ENCODE assay signal across 29 cellular contexts in genomic region chr16:76784530-76784929, GRCh38.
DNase-seq lines count a peak whose midpoint lies in the region; ATAC-seq and TF ChIP-seq lines count a peak whose summit lies in the region.
"Had no signal": no experiment of that assay in that cellular context is flagged by ENCODE, and none has a peak within 500 bp of the region (broad histone marks: within the 10 kb centered on the region; RNA-seq: fewer than 3 reads in every experiment).

No MANE protein-coding gene starts in this region.

- DNase-seq in NCI-H2171 treated with DMSO at 0.1 percent for 48 hours (lab: John Stamatoyannopoulos, UW) = peak; percentile 82
- DNase-seq in left kidney (ENCODE audit: low read depth, low spot score) = peak; percentile 3
- DNase-seq in mesenteric fat pad (ENCODE audit: low spot score) = no peak
- DNase-seq in neural progenitor cell (ENCODE audit: low spot score) = no peak
- DNase-seq: activated CD4-positive, alpha-beta T cell treated with anti-CD3 and anti-CD28 coated beads, Interleukin-2, amount 10 ng/mL, durations not matched to agents 7 days and 5 days; activated effector memory CD4-positive, alpha-beta T cell treated with anti-CD3 and anti-CD28 coated beads, Interleukin-2, amount 50 U/mL, for 16 hours; activated naive CD8-positive, alpha-beta T cell treated with anti-CD3 and anti-CD28 coated beads, Interleukin-2, amount 10 ng/mL, durations not matched to agents 7 days and 5 days; activated T-cell treated with anti-CD3 and anti-CD28 coated beads, Interleukin-2, amount 50 U/mL, for 1 hour; EL; GOT3; HFFc6; IMR-90; kidney glomerular epithelial cell; lower lobe of right lung; mucosa of descending colon; MV-4-11; natural killer cell; NCI-H1436 treated with DMSO at 0.1 percent for 48 hours; NCI-H2227 treated with DMSO at 0.1 percent for 48 hours; stimulated activated CD4-positive, alpha-beta T cell treated with anti-CD3 and anti-CD28 coated beads, Interleukin-4, amount 100 ng/mL, for 24 hours had no signal

- no peak overlapping the region for H3K4me2 ChIP-seq in neural progenitor cell
- H3K4me2 ChIP-seq: hepatocyte had no signal

- H3K4me3 ChIP-seq in neural progenitor cell = no peak overlapping the region
- H3K4me3 ChIP-seq: ascending aorta, cardiac muscle cell, gastroesophageal sphincter, hepatocyte, lower lobe of right lung, mucosa of descending colon, SJSA1, tibial nerve had no signal

- no peak overlapping the region for H3K4me3 Mint-ChIP-seq in neural progenitor cell
- H3K4me3 Mint-ChIP-seq: activated CD4-positive, alpha-beta T cell treated with anti-CD3 and anti-CD28 coated beads, Interleukin-2, amount 10 ng/mL, durations not matched to agents 7 days and 5 days; activated naive CD8-positive, alpha-beta T cell treated with anti-CD3 and anti-CD28 coated beads, Interleukin-2, amount 10 ng/mL, durations not matched to agents 7 days and 5 days; HFFc6; natural killer cell had no signal

- no peaks in the 10 kb centered on the region for H3K36me3 Mint-ChIP-seq in neural progenitor cell
- H3K36me3 Mint-ChIP-seq: activated naive CD8-positive, alpha-beta T cell treated with anti-CD3 and anti-CD28 coated beads, Interleukin-2, amount 10 ng/mL, durations not matched to agents 7 days and 5 days had no signal

- no peaks in the 10 kb centered on the region for H3K27me3 ChIP-seq in neural progenitor cell
- H3K27me3 ChIP-seq: ascending aorta, cardiac muscle cell, gastroesophageal sphincter, hepatocyte, SJSA1, tibial nerve had no signal

- H3K4me1 ChIP-seq in neural progenitor cell = no peaks in the 10 kb centered on the region
- H3K4me1 ChIP-seq: ascending aorta, gastroesophageal sphincter, lower lobe of right lung, SJSA1, tibial nerve had no signal

- H3K27ac ChIP-seq in neural progenitor cell = no peak overlapping the region
- H3K27ac ChIP-seq: ascending aorta, cardiac muscle cell, gastroesophageal sphincter, hepatocyte, lower lobe of right lung, SJSA1, tibial nerve had no signal

- H3K36me3 ChIP-seq in neural progenitor cell = no peaks in the 10 kb centered on the region
- H3K36me3 ChIP-seq: ascending aorta, cardiac muscle cell, gastroesophageal sphincter, lower lobe of right lung, SJSA1, tibial nerve had no signal

- H4K20me1 ChIP-seq in neural progenitor cell (ENCODE audit: low read depth) = no peaks in the 10 kb centered on the region

- no peaks in the 10 kb centered on the region for H3K9me3 ChIP-seq in neural progenitor cell (ENCODE audit: low read depth)
- H3K9me3 ChIP-seq: ascending aorta, lower lobe of right lung, SJSA1 had no signal

- no peak overlapping the region for H2AFZ ChIP-seq in neural progenitor cell (replicated peaks)
- H2AFZ ChIP-seq: hepatocyte had no signal

- no peaks in the 10 kb centered on the region for H3K9me3 Mint-ChIP-seq in neural progenitor cell

- ATAC-seq in GM19025 (IDR thresholded peaks at IDR 0.05; ENCODE audit: low read depth, unreplicated experiment) = peak; percentile 57
- peak; percentile 78 for ATAC-seq in HG02885 (IDR thresholded peaks at IDR 0.05; ENCODE audit: poor library complexity, unreplicated experiment)
- ATAC-seq in GM19395 (IDR thresholded peaks at IDR 0.05; ENCODE audit: unreplicated experiment) = no peak
- ATAC-seq: gastroesophageal sphincter, lower lobe of right lung, mucosa of descending colon, natural killer cell had no signal

- H3F3A ChIP-seq in neural progenitor cell (ENCODE audit: low read depth) = no peaks in the 10 kb centered on the region

- H3K79me2 ChIP-seq in neural progenitor cell (ENCODE audit: low read depth) = no peaks in the 10 kb centered on the region
- H3K79me2 ChIP-seq: hepatocyte had no signal

- H3K4me1 Mint-ChIP-seq in neural progenitor cell = no peaks in the 10 kb centered on the region
- H3K4me1 Mint-ChIP-seq: activated CD4-positive, alpha-beta T cell treated with anti-CD3 and anti-CD28 coated beads, Interleukin-2, amount 10 ng/mL, durations not matched to agents 7 days and 5 days; activated naive CD8-positive, alpha-beta T cell treated with anti-CD3 and anti-CD28 coated beads, Interleukin-2, amount 10 ng/mL, durations not matched to agents 7 days and 5 days; natural killer cell had no signal

- no peak for TF ChIP-seq CTCF in neural progenitor cell (IDR thresholded peaks at IDR 0.05)

- H3K27ac Mint-ChIP-seq in neural progenitor cell = no peak overlapping the region
- H3K27ac Mint-ChIP-seq: activated CD4-positive, alpha-beta T cell treated with anti-CD3 and anti-CD28 coated beads, Interleukin-2, amount 10 ng/mL, durations not matched to agents 7 days and 5 days; activated naive CD8-positive, alpha-beta T cell treated with anti-CD3 and anti-CD28 coated beads, Interleukin-2, amount 10 ng/mL, durations not matched to agents 7 days and 5 days; HFFc6; natural killer cell had no signal

- no peak overlapping the region for H3K9ac ChIP-seq in neural progenitor cell

- no peaks in the 10 kb centered on the region for H3K27me3 Mint-ChIP-seq in neural progenitor cell (ENCODE audit: insufficient read depth, low read depth)
- H3K27me3 Mint-ChIP-seq: activated CD4-positive, alpha-beta T cell treated with anti-CD3 and anti-CD28 coated beads, Interleukin-2, amount 10 ng/mL, durations not matched to agents 7 days and 5 days; activated naive CD8-positive, alpha-beta T cell treated with anti-CD3 and anti-CD28 coated beads, Interleukin-2, amount 10 ng/mL, durations not matched to agents 7 days and 5 days had no signal

Comparison
In these comparisons a context has a peak if more than half of its experiments do, and no peak if none do; other contexts are left out.
1. DNase-seq: peak in NCI-H2171 treated with DMSO at 0.1 percent for 48 hours (single experiment) and left kidney (single experiment); none in mesenteric fat pad (single experiment) and neural progenitor cell (single experiment).